11 cellular contexts compared by ENCODE assay signal in the genomic region with DNA sequence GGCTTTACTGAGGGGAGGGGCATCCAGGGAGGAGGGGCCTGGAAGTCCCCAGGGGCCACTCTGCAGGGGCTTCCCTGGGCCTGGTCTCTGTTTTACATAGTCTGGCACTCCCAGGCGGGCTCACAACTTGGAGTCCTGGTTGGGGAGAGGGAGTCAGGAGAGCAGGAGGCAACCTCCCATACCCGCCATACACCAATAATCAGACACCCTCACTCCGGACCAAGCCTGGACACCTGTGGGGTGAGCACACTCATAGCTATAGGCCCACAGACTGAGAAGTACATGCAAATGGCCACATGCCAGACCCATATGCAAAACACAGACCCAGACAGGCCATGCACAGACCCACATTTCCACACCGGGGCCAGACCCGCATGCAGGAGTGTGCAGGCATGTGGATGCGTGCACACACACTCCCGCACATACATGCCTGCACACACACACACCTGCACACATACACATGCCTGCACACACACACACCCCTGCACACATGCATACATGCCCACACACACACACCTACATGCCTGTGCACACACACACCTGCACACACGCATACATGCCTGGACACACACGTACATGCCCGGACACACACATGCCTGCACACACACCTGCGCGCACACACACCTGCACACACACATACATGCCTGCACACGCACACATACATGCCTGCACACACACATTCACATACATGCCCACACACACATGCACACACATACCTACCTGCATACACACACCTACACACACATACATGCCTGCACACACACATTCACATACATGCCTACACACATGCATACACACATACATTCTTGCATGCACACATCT.
DNase-seq lines count a peak whose midpoint lies in the region; ATAC-seq, FAIRE-seq and TF ChIP-seq lines count a peak whose summit lies in the region.
"Had no signal": no experiment of that assay in that cellular context is flagged by ENCODE, and none has a peak within 500 bp of the region (broad histone marks: within the 10 kb centered on the region; RNA-seq: fewer than 3 reads in every experiment).

No MANE protein-coding gene starts in this region.

- no peak for TF ChIP-seq EP300 in K562 (IDR thresholded peaks at IDR 0.05; ENCODE audit: low read length)

- H3K9me3 ChIP-seq in K562 (replicated peaks; ENCODE audit: control insufficient read depth, insufficient read depth, low read depth, low read length), result no peaks in the 10 kb centered on the region

- H3K9me1 ChIP-seq in K562 (ENCODE audit: control insufficient read depth, insufficient read depth, low read length), result no peaks in the 10 kb centered on the region

- POLR2A ChIA-PET in K562 (lab: Yijun Ruan, JAX), result no interaction called here

- H3K4me2 ChIP-seq in K562 (ENCODE audit: insufficient read depth, low read length), result no peak overlapping the region

- no peak overlapping the region for H3K9ac ChIP-seq in K562 (ENCODE audit: insufficient read depth in 1 of 2, low read depth in 2 of 2, low read length in 2 of 2)

- intact Hi-C loops in K562 (cut with micrococcal nuclease), result no loop called here

- H3K79me2 ChIP-seq in K562 (ENCODE audit: control insufficient read depth, insufficient read depth, low read length), result no peaks in the 10 kb centered on the region

- in situ Hi-C loops in K562 (cut with MboI), result no loop called here

- DNase-seq in GM12892 (ENCODE audit: insufficient read length) (peak; percentile 69), K562 (ENCODE audit: extremely low read depth in 1 of 4, low spot score in 3 of 4) (no peak), C1 segment of cervical spinal cord (lab: John Stamatoyannopoulos, UW) (no peak), midbrain (lab: John Stamatoyannopoulos, UW) (no peak), NCI-H748 treated with DMSO at 0.1 percent for 48 hours (lab: John Stamatoyannopoulos, UW) (no peak), HuH-7 (ENCODE audit: low spot score) (no peak)
- DNase-seq: activated CD8-positive, alpha-beta memory T cell treated with anti-CD3 and anti-CD28 coated beads, Interleukin-2, amount 50 U/mL, for 4 hours; NCI-H2171; stimulated activated naive CD4-positive, alpha-beta T cell treated with Interleukin-2 at 50 U/mL for 16 hours had no signal

- peaks cover 14 to 15% of the 10 kb centered on the region in 2 experiments; a peak in 3 of 5 replicates for H3K4me1 ChIP-seq in K562 (replicated peaks in 1 of 2; ENCODE audit: control insufficient read depth in 2 of 2, insufficient read depth in 2 of 2, low read length in 2 of 2)

- TF ChIP-seq CTCF in K562 (IDR thresholded peaks at IDR 0.05 in 2 of 3, conservative IDR thresholded peaks at IDR 0.05 in 1 of 3; ENCODE audit: insufficient read depth in 2 of 3, low read depth in 1 of 3, low read length in 3 of 3), result no peak

- H4K20me1 ChIP-seq in K562 (replicated peaks; ENCODE audit: control insufficient read depth, insufficient read depth, low read length), result no peaks in the 10 kb centered on the region; the same call in 1 of the 2 replicates

- H3K36me3 ChIP-seq in K562 (ENCODE audit: control insufficient read depth, insufficient read depth, low read length), result no peaks in the 10 kb centered on the region

- ATAC-seq in GM19438 (IDR thresholded peaks at IDR 0.05; ENCODE audit: low read depth, unreplicated experiment), result peak; percentile 44
- ATAC-seq in HG03108 (IDR thresholded peaks at IDR 0.05; ENCODE audit: unreplicated experiment), result peak; percentile 36
- no peak for ATAC-seq in K562

- H3K4me3 ChIP-seq in K562, result no peak overlapping the region

- FAIRE-seq in GM12892 (lab: Jason Lieb, UNC) (peak; percentile 100), K562 (lab: Jason Lieb, UNC) (no peak)

- CTCF ChIA-PET in K562 (lab: Yijun Ruan, JAX; ENCODE audit: low intra/inter-chr PET ratio), result no interaction called here

- no peak overlapping the region for H2AFZ ChIP-seq in K562 (ENCODE audit: low read depth, low read length)

- 41% methylated on average over 13 of the region's 13 CpGs for WGBS in K562 (ENCODE audit: insufficient coverage, low coverage, missing lambda C conversion rate)

- no peak for TF ChIP-seq RAD21 in K562 (CRISPR knock-in tag; conservative IDR thresholded peaks at IDR 0.05 in 1 of 2, IDR thresholded peaks at IDR 0.05 in 1 of 2)

- H3K27me3 ChIP-seq in K562 (ENCODE audit: control insufficient read depth in 2 of 2, insufficient read depth in 2 of 2, low read length in 2 of 2), result peaks cover under 1 to 38% of the 10 kb centered on the region in 2 experiments; a peak in 3 of 5 replicates

- TF ChIP-seq POLR2A in GM12892 (IDR thresholded peaks at IDR 0.05; ENCODE audit: low read depth, low read length) (peak; percentile 52; the same call in 1 of the 2 replicates), K562 (conservative IDR thresholded peaks at IDR 0.05) (no peak)

- BruUV-seq in K562 (replicated peaks; lab: Mats Ljungman, UMichigan), result no TSS peak

- no peak overlapping the region for H3K27ac ChIP-seq in K562 (ENCODE audit: extremely low read depth, low read depth, low read length)

TF ChIP-seq in K562, 482 proteins besides CTCF, POLR2A, EP300 and RAD21:
- no peak for TF ChIP-seq EGR1 (conservative IDR thresholded peaks at IDR 0.05)
- no peak for TF ChIP-seq ZFP36 (IDR thresholded peaks at IDR 0.05; ENCODE audit: low read depth, low read length, partially characterized antibody)
- TF ChIP-seq NFRKB (IDR thresholded peaks at IDR 0.05; ENCODE audit: low read depth), result 0 out of 2 replicates have a peak, but pooled peaks have one; percentile 30
- 0 out of 2 replicates have a peak, but pooled peaks have one; percentile 46 for TF ChIP-seq IRF2 (CRISPR knock-in tag; IDR thresholded peaks at IDR 0.05)
- no peak for TF ChIP-seq HMG20A (CRISPR knock-in tag; conservative IDR thresholded peaks at IDR 0.05)
- no peak for TF ChIP-seq ZFPM2 (CRISPR knock-in tag; IDR thresholded peaks at IDR 0.05)
- TF ChIP-seq ARID2 (IDR thresholded peaks at IDR 0.05), result 0 out of 2 replicates have a peak, but pooled peaks have one; percentile 37
- TF ChIP-seq KDM2B (CRISPR knock-in tag; IDR thresholded peaks at IDR 0.05), result no peak
- peak in 1 of 2 experiments; percentile 26; a peak in 1 of 4 replicates for TF ChIP-seq KDM1A (IDR thresholded peaks at IDR 0.05)
- TF ChIP-seq ZNF133 (CRISPR knock-in tag; IDR thresholded peaks at IDR 0.05), result no peak
- TF ChIP-seq GTF2A2 (tag; IDR thresholded peaks at IDR 0.05), result no peak
- TF ChIP-seq RBM17 (IDR thresholded peaks at IDR 0.05; ENCODE audit: borderline replicate concordance, low read depth, low read length), result no peak
